ENCODE assay signal across 19 cellular contexts in genomic region chr19:45163156-45163555, GRCh38. TPM values are rescaled to one million over a fixed set of nuclear protein-coding genes. Genes with fewer than 3 reads are reported as not detected.
DNase-seq lines count a peak whose midpoint lies in the region; ATAC-seq and TF ChIP-seq lines count a peak whose summit lies in the region.
"Had no signal": no experiment of that assay in that cellular context is flagged by ENCODE, and none has a peak within 500 bp of the region (broad histone marks: within the 10 kb centered on the region; RNA-seq: fewer than 3 reads in every experiment).

No MANE protein-coding gene starts in this region.

- no peak for TF ChIP-seq CTCF in OCI-LY3 (IDR thresholded peaks at IDR 0.05; ENCODE audit: low read depth, low read length)
- no peak for TF ChIP-seq CTCF in breast epithelium (IDR thresholded peaks at IDR 0.05)

- H2BK15ac ChIP-seq in neuronal stem cell (ENCODE audit: low read length): no peak overlapping the region

- no peak overlapping the region for H3K4ac ChIP-seq in neuronal stem cell (ENCODE audit: low read length)

- peaks cover 2% of the 10 kb centered on the region for H3K79me1 ChIP-seq in neuronal stem cell (ENCODE audit: low read depth, low read length)

- H4K91ac ChIP-seq in neuronal stem cell (ENCODE audit: low read depth, low read length, poor library complexity): no peak overlapping the region

- H3K4me1 ChIP-seq in OCI-LY3 (ENCODE audit: low read length): peaks cover 23% of the 10 kb centered on the region
- peaks cover 11 to 16% of the 10 kb centered on the region in 2 donors for H3K4me1 ChIP-seq in breast epithelium
- H3K4me1 ChIP-seq in neuronal stem cell (ENCODE audit: control insufficient read depth in 2 of 2, insufficient read depth in 1 of 2, low read depth in 1 of 2, low read length in 2 of 2): peaks cover 1 to 15% of the 10 kb centered on the region in 2 donors

- no peak overlapping the region for H3K9ac ChIP-seq in OCI-LY3 (ENCODE audit: low read length)
- no peak overlapping the region for H3K9ac ChIP-seq in neuronal stem cell (ENCODE audit: low read depth, low read length, poor library complexity)
- H3K9ac ChIP-seq: GM23248 had no signal

- H2BK12ac ChIP-seq in neuronal stem cell (ENCODE audit: low read length): no peak overlapping the region

- H3K27ac ChIP-seq in OCI-LY3 (ENCODE audit: low read length) (no peak overlapping the region), breast epithelium (peak overlapping the region; percentile 50 to 61), neuronal stem cell (replicated peaks; ENCODE audit: low read length) (no peak overlapping the region)
- H3K27ac ChIP-seq: GM23248, HL-60, PC-9, SJSA1 had no signal

- DNase-seq in breast epithelium (ENCODE audit: low spot score in 2 of 2): no peak
- DNase-seq in neuronal stem cell (ENCODE audit: low spot score): no peak
- no peak for DNase-seq in hypothalamus (lab: John Stamatoyannopoulos, UW)
- DNase-seq in HuH-7 (ENCODE audit: low spot score): no peak
- no peak for DNase-seq in SIG-M5 treated with dmso at 0.1 percent for 504 hours (lab: John Stamatoyannopoulos, UW; ENCODE audit: unreplicated experiment)
- DNase-seq: ACHN, GM23248, HCEC 1CT, MV-4-11, NCI-H187, NCI-H2107, NCI-H510A treated with DMSO at 0.1 percent for 48 hours, NCI-H82, PC-9 had no signal

- H2AK5ac ChIP-seq in neuronal stem cell (ENCODE audit: low read depth, low read length): peak overlapping the region; percentile 98

- intact Hi-C loops in breast epithelium (cut with DNase I; ENCODE audit: low total_unique reads): no loop called here

- H3K9me3 ChIP-seq in OCI-LY3 (ENCODE audit: insufficient read depth, low read length) (no peaks in the 10 kb centered on the region), breast epithelium (no peaks in the 10 kb centered on the region), neuronal stem cell (replicated peaks in 1 of 2; ENCODE audit: control insufficient read depth in 2 of 2, insufficient read depth in 1 of 2, low read depth in 1 of 2, low read length in 2 of 2) (no peaks in the 10 kb centered on the region)
- H3K9me3 ChIP-seq: SJSA1 had no signal

- H3K18ac ChIP-seq in neuronal stem cell (ENCODE audit: low read length): no peak overlapping the region

- no peaks in the 10 kb centered on the region for H3K79me2 ChIP-seq in OCI-LY3 (ENCODE audit: low read length)

- peak overlapping the region; percentile 39 for H2BK5ac ChIP-seq in neuronal stem cell (ENCODE audit: low read length)

- peak overlapping the region; percentile 78 for H3K4me2 ChIP-seq in OCI-LY3 (ENCODE audit: low read length)
- no peak overlapping the region for H3K4me2 ChIP-seq in neuronal stem cell (ENCODE audit: insufficient read depth, low read length, poor library complexity, severe bottlenecking)

- no peak for ATAC-seq in GM21367 (IDR thresholded peaks at IDR 0.05; ENCODE audit: unreplicated experiment)

- no CpG with 5 or more reads among the region's 17 CpGs for WGBS in neuronal stem cell (ENCODE audit: extremely low coverage in 2 of 2, insufficient read length in 2 of 2, insufficient replicate concordance in 1 of 2), 2 donors

- H3K4me3 ChIP-seq in OCI-LY3 (ENCODE audit: low read length) (no peak overlapping the region), breast epithelium (no peak overlapping the region), neuronal stem cell (ENCODE audit: low read length in 2 of 2) (no peak overlapping the region)
- H3K4me3 ChIP-seq: GM23248, PC-9, SJSA1 had no signal

- no peak overlapping the region for H4K8ac ChIP-seq in neuronal stem cell (ENCODE audit: low read depth, low read length)

- TF ChIP-seq POLR2A in breast epithelium (IDR thresholded peaks at IDR 0.05): no peak

- H3K27me3 ChIP-seq in OCI-LY3 (ENCODE audit: low read depth, low read length): no peaks in the 10 kb centered on the region
- peaks cover 0 to 7% of the 10 kb centered on the region in 2 donors for H3K27me3 ChIP-seq in breast epithelium
- H3K27me3 ChIP-seq in neuronal stem cell (ENCODE audit: control insufficient read depth in 3 of 3, insufficient read depth in 3 of 3, low read depth in 1 of 3, low read length in 3 of 3): peaks cover 0 to 29% (median 2%) of the 10 kb centered on the region in 3 experiments

- H3K23ac ChIP-seq in neuronal stem cell (ENCODE audit: low read depth, low read length, poor library complexity): no peak overlapping the region

- H3K14ac ChIP-seq in neuronal stem cell (ENCODE audit: low read length): no peak overlapping the region

- H2BK120ac ChIP-seq in neuronal stem cell (ENCODE audit: low read depth, low read length): no peak overlapping the region

- H3K36me3 ChIP-seq in OCI-LY3 (replicated peaks; ENCODE audit: low read depth, low read length) (no peaks in the 10 kb centered on the region), breast epithelium (no peaks in the 10 kb centered on the region), neuronal stem cell (replicated peaks in 1 of 2; ENCODE audit: control insufficient read depth in 2 of 2, insufficient read depth in 2 of 2, low read length in 2 of 2) (no peaks in the 10 kb centered on the region)
- H3K36me3 ChIP-seq: SJSA1 had no signal

- H2AFZ ChIP-seq in OCI-LY3 (ENCODE audit: low read depth, low read length): no peak overlapping the region
- no peak overlapping the region for H2AFZ ChIP-seq in neuronal stem cell (ENCODE audit: low read length)
- H2AFZ ChIP-seq: GM23248, PC-9 had no signal

- no peaks in the 10 kb centered on the region for H4K20me1 ChIP-seq in OCI-LY3 (ENCODE audit: insufficient read depth, low read length)

RNA-seq across cellular contexts. Expression of gene NKPD1, which starts 2.4 kb away (rescaled TPM):
- 1 to 10 TPM in 2 of 3 donors, under 1 TPM in 1; 0.16 to 1.3 (median 1.0) TPM for total RNA-seq in breast epithelium
- polyA plus RNA-seq in neuronal stem cell (2013, experiment 1 of 2): 0.28 TPM
- polyA plus RNA-seq in neuronal stem cell (2013, experiment 2 of 2): 0.33 TPM
- total RNA-seq: SJSA1 had no signal
- polyA plus RNA-seq: CD14-positive monocyte, GM23248 had no signal

RNA-seq across cellular contexts. Expression of gene TRAPPC6A, which starts 14.9 kb away (rescaled TPM):
- total RNA-seq in breast epithelium: 10 to 100 TPM; 29.5 to 54.4 (median 34.7) TPM
- 50.4 TPM for polyA plus RNA-seq in neuronal stem cell (2013, experiment 1 of 2)
- 51.0 TPM for polyA plus RNA-seq in neuronal stem cell (2013, experiment 2 of 2)

RNA-seq across cellular contexts. Expression of gene BLOC1S3, which starts 15.4 kb away (rescaled TPM):
- total RNA-seq in breast epithelium: 10 to 100 TPM; 10.2 to 13.0 (median 10.6) TPM
- polyA plus RNA-seq in neuronal stem cell (2013, experiment 1 of 2): 3.6 TPM
- polyA plus RNA-seq in neuronal stem cell (2013, experiment 2 of 2): 3.7 TPM

Comparison
In these comparisons a context has a peak if more than half of its experiments do, and no peak if none do; other contexts are left out.
1. H3K27ac ChIP-seq: peak in breast epithelium (2 of 2); none in OCI-LY3 (single experiment) and neuronal stem cell (single experiment).